1 cellular context compared by ENCODE assay signal in genomic region chr10:34216348-34216908, GRCh38.
TF ChIP-seq lines count a peak whose summit lies in the region.

No MANE protein-coding gene starts in this region.

TF ChIP-seq in HepG2, 621 proteins besides CTCF, POLR2A, EP300 and RAD21 (continued from another document and continues in another):
- TF ChIP-seq CREBL2 (CRISPR knock-in tag; IDR thresholded peaks at IDR 0.05; ENCODE audit: borderline replicate concordance), result no peak
- peak; percentile 74 for TF ChIP-seq MED1 (CRISPR knock-in tag; IDR thresholded peaks at IDR 0.05)
- TF ChIP-seq ZNF562 (CRISPR knock-in tag; IDR thresholded peaks at IDR 0.05; ENCODE audit: borderline replicate concordance), result no peak
- no peak for TF ChIP-seq ZNF224 (CRISPR knock-in tag; IDR thresholded peaks at IDR 0.05)
- no peak for TF ChIP-seq JARID2 (CRISPR knock-in tag; IDR thresholded peaks at IDR 0.05; ENCODE audit: insufficient replicate concordance)
- no peak for TF ChIP-seq ZMAT3 (CRISPR knock-in tag; conservative IDR thresholded peaks at IDR 0.05)
- TF ChIP-seq ZNF180 (CRISPR knock-in tag; IDR thresholded peaks at IDR 0.05; ENCODE audit: borderline replicate concordance, low read depth), result no peak
- TF ChIP-seq SALL2 (CRISPR knock-in tag; IDR thresholded peaks at IDR 0.05), result no peak
- TF ChIP-seq HCFC1 (IDR thresholded peaks at IDR 0.05; ENCODE audit: low read depth, low read length), result no peak
- TF ChIP-seq MAFF (IDR thresholded peaks at IDR 0.05; ENCODE audit: low read depth, low read length), result no peak
- no peak for TF ChIP-seq MTF1 (CRISPR knock-in tag; IDR thresholded peaks at IDR 0.05)
- no peak for TF ChIP-seq ELF4 (CRISPR knock-in tag; IDR thresholded peaks at IDR 0.05; ENCODE audit: borderline replicate concordance)
- TF ChIP-seq ATF7 (IDR thresholded peaks at IDR 0.05), result no peak
- TF ChIP-seq ATF7 (CRISPR knock-in tag; IDR thresholded peaks at IDR 0.05), result no peak
- no peak for TF ChIP-seq ZSCAN25 (CRISPR knock-in tag; IDR thresholded peaks at IDR 0.05)
- TF ChIP-seq ZNF207 (IDR thresholded peaks at IDR 0.05; ENCODE audit: borderline replicate concordance), result no peak
- TF ChIP-seq JUND (CRISPR knock-in tag; IDR thresholded peaks at IDR 0.05), result no peak
- TF ChIP-seq ATF6 (CRISPR knock-in tag; conservative IDR thresholded peaks at IDR 0.05), result no peak
- no peak for TF ChIP-seq ZNF143 (CRISPR knock-in tag; IDR thresholded peaks at IDR 0.05)
- TF ChIP-seq ZUFSP (CRISPR knock-in tag; IDR thresholded peaks at IDR 0.05; ENCODE audit: borderline replicate concordance), result no peak
- TF ChIP-seq ZMAT5 (CRISPR knock-in tag; IDR thresholded peaks at IDR 0.05; ENCODE audit: borderline replicate concordance, low read depth), result no peak
- TF ChIP-seq TOPORS (CRISPR knock-in tag; IDR thresholded peaks at IDR 0.05), result no peak
- TF ChIP-seq ELF1 (CRISPR knock-in tag; IDR thresholded peaks at IDR 0.05), result 0 out of 2 replicates have a peak, but pooled peaks have one; percentile 23
- TF ChIP-seq CERS6 (CRISPR knock-in tag; IDR thresholded peaks at IDR 0.05), result no peak
- TF ChIP-seq CENPX (CRISPR knock-in tag; IDR thresholded peaks at IDR 0.05), result no peak
- TF ChIP-seq HMGA1 (CRISPR knock-in tag; conservative IDR thresholded peaks at IDR 0.05), result no peak
- TF ChIP-seq SRF (IDR thresholded peaks at IDR 0.05; ENCODE audit: low read depth, low read length), result no peak
- TF ChIP-seq SAP130 (CRISPR knock-in tag; IDR thresholded peaks at IDR 0.05; ENCODE audit: low read depth), result peak; percentile 49; the same call in 1 of the 2 replicates
- no peak for TF ChIP-seq FIP1L1 (IDR thresholded peaks at IDR 0.05; ENCODE audit: borderline replicate concordance, insufficient read depth, low read depth, low read length)
- TF ChIP-seq HOMEZ (CRISPR knock-in tag; IDR thresholded peaks at IDR 0.05; ENCODE audit: low read depth), result peak; percentile 73; the same call in 1 of the 2 replicates
- no peak for TF ChIP-seq AHR (CRISPR knock-in tag; IDR thresholded peaks at IDR 0.05)
- no peak for TF ChIP-seq DDIT3 (CRISPR knock-in tag; IDR thresholded peaks at IDR 0.05)
- TF ChIP-seq KDM4B (CRISPR knock-in tag; IDR thresholded peaks at IDR 0.05), result no peak
- TF ChIP-seq ZBTB39 (CRISPR knock-in tag; IDR thresholded peaks at IDR 0.05), result no peak
- no peak for TF ChIP-seq MYNN (CRISPR knock-in tag; IDR thresholded peaks at IDR 0.05; ENCODE audit: low read depth)
- peak; percentile 81 for TF ChIP-seq ELF3 (CRISPR knock-in tag; IDR thresholded peaks at IDR 0.05)
- TF ChIP-seq NFE2L1 (CRISPR knock-in tag; IDR thresholded peaks at IDR 0.05; ENCODE audit: borderline replicate concordance), result no peak
- TF ChIP-seq PAXIP1 (CRISPR knock-in tag; conservative IDR thresholded peaks at IDR 0.05), result peak; percentile 88
- no peak for TF ChIP-seq GTF2F1 (IDR thresholded peaks at IDR 0.05; ENCODE audit: low read length)
- TF ChIP-seq ZNF878 (CRISPR knock-in tag; IDR thresholded peaks at IDR 0.05), result no peak
- TF ChIP-seq MYPOP (CRISPR knock-in tag; IDR thresholded peaks at IDR 0.05), result no peak
- TF ChIP-seq GTF3A (CRISPR knock-in tag; conservative IDR thresholded peaks at IDR 0.05), result no peak
- no peak for TF ChIP-seq NFATC3 (CRISPR knock-in tag; IDR thresholded peaks at IDR 0.05)
- TF ChIP-seq ZNF30 (CRISPR knock-in tag; IDR thresholded peaks at IDR 0.05), result no peak
- TF ChIP-seq SRSF4 (IDR thresholded peaks at IDR 0.05; ENCODE audit: low read depth, low read length, poor library complexity, severe bottlenecking), result no peak
- no peak for TF ChIP-seq ZNF501 (CRISPR knock-in tag; IDR thresholded peaks at IDR 0.05)
- no peak for TF ChIP-seq THYN1 (CRISPR knock-in tag; IDR thresholded peaks at IDR 0.05; ENCODE audit: borderline replicate concordance, low read depth)
- peak; percentile 86; the same call in 1 of the 2 replicates for TF ChIP-seq GATA4 (IDR thresholded peaks at IDR 0.05; ENCODE audit: borderline replicate concordance, low read depth)
- TF ChIP-seq ZNF280D (CRISPR knock-in tag; IDR thresholded peaks at IDR 0.05), result no peak
- TF ChIP-seq SMAD1 (CRISPR knock-in tag; IDR thresholded peaks at IDR 0.05; ENCODE audit: borderline replicate concordance, low read depth), result no peak
- TF ChIP-seq IRF1 (CRISPR knock-in tag; IDR thresholded peaks at IDR 0.05; ENCODE audit: low read depth), result no peak
- no peak for TF ChIP-seq ZBTB7A (CRISPR knock-in tag; IDR thresholded peaks at IDR 0.05)
- TF ChIP-seq ZNF746 (CRISPR knock-in tag; IDR thresholded peaks at IDR 0.05), result no peak
